ENCODE assay signal across 1 cellular context in the genomic region with DNA sequence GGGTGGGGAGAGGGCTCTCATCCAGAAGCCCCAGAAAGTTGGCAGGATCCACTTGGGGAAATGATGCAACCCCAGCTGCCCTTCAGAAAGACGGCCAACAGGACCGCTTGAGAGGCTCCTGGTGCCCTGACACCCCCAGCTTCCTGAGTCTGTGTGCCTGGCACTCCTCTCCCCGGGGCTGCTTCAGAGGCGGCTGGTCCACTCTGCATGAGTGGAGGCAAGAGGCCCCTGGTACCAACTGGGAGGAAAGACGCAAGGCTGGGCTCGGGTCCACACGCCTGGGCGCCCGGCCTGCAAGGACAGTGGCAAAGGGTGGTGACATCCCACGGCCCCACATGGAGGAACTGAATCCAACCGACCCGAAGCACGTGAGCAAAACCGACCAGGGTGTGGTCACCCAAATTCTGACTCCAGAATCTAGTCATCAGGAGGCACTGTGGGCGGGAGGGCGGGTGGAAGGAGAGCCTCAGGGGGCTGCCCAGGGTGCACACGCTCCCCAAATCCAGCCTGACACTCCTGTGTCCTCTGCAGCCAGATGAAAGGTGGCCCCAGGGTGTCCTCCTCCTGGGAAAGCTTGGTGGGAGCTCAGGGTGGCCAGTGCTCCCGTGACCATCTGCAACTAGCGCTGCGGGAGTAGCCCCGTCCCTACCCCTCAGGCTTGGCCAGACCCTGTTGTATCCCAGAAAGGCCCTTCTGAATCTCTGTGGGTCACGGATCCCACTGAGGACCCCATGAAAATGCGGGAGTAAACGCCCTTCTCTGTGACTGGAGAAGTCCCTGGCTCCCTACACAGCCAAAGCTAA.
TF ChIP-seq lines count a peak whose summit lies in the region.

No MANE protein-coding gene starts in this region.

TF ChIP-seq in GM23338, 12 proteins besides CTCF, POLR2A, EP300 and RAD21 (continued from another document):
- TF ChIP-seq, protein P1, sequence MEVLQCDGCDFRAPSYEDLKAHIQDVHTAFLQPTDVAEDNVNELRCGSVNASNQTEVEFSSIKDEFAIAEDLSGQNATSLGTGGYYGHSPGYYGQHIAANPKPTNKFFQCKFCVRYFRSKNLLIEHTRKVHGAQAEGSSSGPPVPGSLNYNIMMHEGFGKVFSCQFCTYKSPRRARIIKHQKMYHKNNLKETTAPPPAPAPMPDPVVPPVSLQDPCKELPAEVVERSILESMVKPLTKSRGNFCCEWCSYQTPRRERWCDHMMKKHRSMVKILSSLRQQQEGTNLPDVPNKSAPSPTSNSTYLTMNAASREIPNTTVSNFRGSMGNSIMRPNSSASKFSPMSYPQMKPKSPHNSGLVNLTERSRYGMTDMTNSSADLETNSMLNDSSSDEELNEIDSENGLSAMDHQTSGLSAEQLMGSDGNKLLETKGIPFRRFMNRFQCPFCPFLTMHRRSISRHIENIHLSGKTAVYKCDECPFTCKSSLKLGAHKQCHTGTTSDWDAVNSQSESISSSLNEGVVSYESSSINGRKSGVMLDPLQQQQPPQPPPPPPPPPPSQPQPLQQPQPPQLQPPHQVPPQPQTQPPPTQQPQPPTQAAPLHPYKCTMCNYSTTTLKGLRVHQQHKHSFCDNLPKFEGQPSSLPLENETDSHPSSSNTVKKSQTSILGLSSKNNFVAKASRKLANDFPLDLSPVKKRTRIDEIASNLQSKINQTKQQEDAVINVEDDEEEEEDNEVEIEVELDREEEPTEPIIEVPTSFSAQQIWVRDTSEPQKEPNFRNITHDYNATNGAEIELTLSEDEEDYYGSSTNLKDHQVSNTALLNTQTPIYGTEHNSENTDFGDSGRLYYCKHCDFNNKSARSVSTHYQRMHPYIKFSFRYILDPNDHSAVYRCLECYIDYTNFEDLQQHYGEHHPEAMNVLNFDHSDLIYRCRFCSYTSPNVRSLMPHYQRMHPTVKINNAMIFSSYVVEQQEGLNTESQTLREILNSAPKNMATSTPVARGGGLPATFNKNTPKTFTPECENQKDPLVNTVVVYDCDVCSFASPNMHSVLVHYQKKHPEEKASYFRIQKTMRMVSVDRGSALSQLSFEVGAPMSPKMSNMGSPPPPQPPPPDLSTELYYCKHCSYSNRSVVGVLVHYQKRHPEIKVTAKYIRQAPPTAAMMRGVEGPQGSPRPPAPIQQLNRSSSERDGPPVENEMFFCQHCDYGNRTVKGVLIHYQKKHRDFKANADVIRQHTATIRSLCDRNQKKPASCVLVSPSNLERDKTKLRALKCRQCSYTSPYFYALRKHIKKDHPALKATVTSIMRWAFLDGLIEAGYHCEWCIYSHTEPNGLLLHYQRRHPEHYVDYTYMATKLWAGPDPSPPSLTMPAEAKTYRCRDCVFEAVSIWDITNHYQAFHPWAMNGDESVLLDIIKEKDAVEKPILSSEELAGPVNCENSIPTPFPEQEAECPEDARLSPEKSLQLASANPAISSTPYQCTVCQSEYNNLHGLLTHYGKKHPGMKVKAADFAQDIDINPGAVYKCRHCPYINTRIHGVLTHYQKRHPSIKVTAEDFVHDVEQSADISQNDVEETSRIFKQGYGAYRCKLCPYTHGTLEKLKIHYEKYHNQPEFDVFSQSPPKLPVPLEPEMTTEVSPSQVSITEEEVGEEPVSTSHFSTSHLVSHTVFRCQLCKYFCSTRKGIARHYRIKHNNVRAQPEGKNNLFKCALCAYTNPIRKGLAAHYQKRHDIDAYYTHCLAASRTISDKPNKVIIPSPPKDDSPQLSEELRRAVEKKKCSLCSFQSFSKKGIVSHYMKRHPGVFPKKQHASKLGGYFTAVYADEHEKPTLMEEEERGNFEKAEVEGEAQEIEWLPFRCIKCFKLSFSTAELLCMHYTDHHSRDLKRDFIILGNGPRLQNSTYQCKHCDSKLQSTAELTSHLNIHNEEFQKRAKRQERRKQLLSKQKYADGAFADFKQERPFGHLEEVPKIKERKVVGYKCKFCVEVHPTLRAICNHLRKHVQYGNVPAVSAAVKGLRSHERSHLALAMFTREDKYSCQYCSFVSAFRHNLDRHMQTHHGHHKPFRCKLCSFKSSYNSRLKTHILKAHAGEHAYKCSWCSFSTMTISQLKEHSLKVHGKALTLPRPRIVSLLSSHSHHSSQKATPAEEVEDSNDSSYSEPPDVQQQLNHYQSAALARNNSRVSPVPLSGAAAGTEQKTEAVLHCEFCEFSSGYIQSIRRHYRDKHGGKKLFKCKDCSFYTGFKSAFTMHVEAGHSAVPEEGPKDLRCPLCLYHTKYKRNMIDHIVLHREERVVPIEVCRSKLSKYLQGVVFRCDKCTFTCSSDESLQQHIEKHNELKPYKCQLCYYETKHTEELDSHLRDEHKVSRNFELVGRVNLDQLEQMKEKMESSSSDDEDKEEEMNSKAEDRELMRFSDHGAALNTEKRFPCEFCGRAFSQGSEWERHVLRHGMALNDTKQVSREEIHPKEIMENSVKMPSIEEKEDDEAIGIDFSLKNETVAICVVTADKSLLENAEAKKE (CRISPR knock-in tag; IDR thresholded peaks at IDR 0.05): no peak
TF ChIP-seq in GM23338: peak in this region for 0.
